In genomic region chr19:9991425-9992191, GRCh38 we compare ENCODE assay signal across 2 cellular contexts.
TF ChIP-seq lines count a peak whose summit lies in the region.

No MANE protein-coding gene starts in this region.

TF ChIP-seq in HEK293, 187 proteins besides CTCF, POLR2A, EP300 and RAD21:
- TF ChIP-seq BCL11A (tag by site-specific recombination; IDR thresholded peaks at IDR 0.05; ENCODE audit: low read depth) (0 out of 2 replicates have a peak, but pooled peaks have one; percentile 40), ZNF311 (tag by site-specific recombination; IDR thresholded peaks at IDR 0.05; ENCODE audit: borderline replicate concordance) (no peak), BCL11B (tag by site-specific recombination; IDR thresholded peaks at IDR 0.05; ENCODE audit: low read depth) (peak; percentile 79)
TF ChIP-seq in HEK293: peak in this region for 2.

TF ChIP-seq in K562, 482 proteins besides CTCF, POLR2A, EP300 and RAD21:
- TF ChIP-seq NR2C2 (CRISPR knock-in tag; IDR thresholded peaks at IDR 0.05) (peak; percentile 90), NR2C2 (tag; IDR thresholded peaks at IDR 0.05) (peak; percentile 90), NR2C1 (IDR thresholded peaks at IDR 0.05) (peak; percentile 95), NR2C1 (tag; IDR thresholded peaks at IDR 0.05) (peak; percentile 94), ETS1 (conservative IDR thresholded peaks at IDR 0.05; ENCODE audit: control insufficient read depth, low read depth, low read length) (no peak)
